1 cellular context compared by ENCODE assay signal in genomic region chr16:67110136-67110847, GRCh38.
TF ChIP-seq lines count a peak whose summit lies in the region.

No MANE protein-coding gene starts in this region.

TF ChIP-seq in GM23338, 12 proteins besides CTCF, POLR2A, EP300 and RAD21 (continued from another document):
- TF ChIP-seq ZNF462 (CRISPR knock-in tag; IDR thresholded peaks at IDR 0.05): no peak
- TF ChIP-seq EZH2 (IDR thresholded peaks at IDR 0.05; ENCODE audit: low read depth, unreplicated experiment): no peak
- TF ChIP-seq ZNF114 (CRISPR knock-in tag; IDR thresholded peaks at IDR 0.05): no peak
- no peak for TF ChIP-seq NANOG (IDR thresholded peaks at IDR 0.05; ENCODE audit: borderline replicate concordance)
- no peak for TF ChIP-seq POLR2AphosphoS5 (IDR thresholded peaks at IDR 0.05; ENCODE audit: low read depth)
- TF ChIP-seq STAT1 (IDR thresholded peaks at IDR 0.05; ENCODE audit: unreplicated experiment): no peak
- TF ChIP-seq REST (IDR thresholded peaks at IDR 0.05; ENCODE audit: unreplicated experiment): no peak
- no peak for TF ChIP-seq EZH2phosphoT487 (IDR thresholded peaks at IDR 0.05; ENCODE audit: unreplicated experiment)
